ENCODE assay signal across 22 cellular contexts in the genomic region with DNA sequence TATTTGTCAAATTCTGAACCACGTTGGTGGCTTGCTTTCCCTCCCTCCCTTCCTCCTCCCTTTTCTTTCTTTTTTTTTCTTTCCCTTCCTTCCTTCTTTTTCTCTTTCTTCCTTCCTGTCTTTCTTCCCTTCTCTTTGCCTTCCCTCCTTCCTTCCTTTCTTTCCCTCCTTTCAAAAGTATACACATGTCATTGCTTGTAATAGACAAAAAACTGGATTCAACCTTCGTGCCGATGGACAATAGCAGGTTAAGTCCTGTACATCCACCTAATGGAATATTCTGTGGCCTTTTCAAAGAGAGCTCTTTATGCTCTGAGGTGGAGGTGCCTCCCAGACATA.
"Had no signal": no experiment of that assay in that cellular context is flagged by ENCODE, and none has a peak within 500 bp of the region (broad histone marks: within the 10 kb centered on the region; RNA-seq: fewer than 3 reads in every experiment).

No MANE protein-coding gene starts in this region.

- H3K4me3 ChIP-seq: heart right ventricle, ovary, psoas muscle, right atrium auricular region, tibial artery, uterus had no signal

- H3K27ac Mint-ChIP-seq: activated CD4-positive, alpha-beta memory T cell treated with anti-CD3 and anti-CD28 coated beads, Interleukin-2, amount 10 ng/mL, durations not matched to agents 7 days and 5 days; activated CD4-positive, alpha-beta T cell treated with anti-CD3 and anti-CD28 coated beads, Interleukin-2, amount 10 ng/mL, durations not matched to agents 24 days and 14 days; activated naive CD4-positive, alpha-beta T cell treated with anti-CD3 and anti-CD28 coated beads, Interleukin-2, amount 10 ng/mL, durations not matched to agents 7 days and 5 days; activated naive CD8-positive, alpha-beta T cell treated with anti-CD3 and anti-CD28 coated beads, Interleukin-2, amount 50 U/mL, for 24 hours; activated T-cell treated with anti-CD3 and anti-CD28 coated beads, Interleukin-2, amount 50 U/mL, for 72 hours; naive thymus-derived CD4-positive, alpha-beta T cell; stimulated activated naive CD8-positive, alpha-beta T cell treated with anti-CD3 and anti-CD28 coated beads, Interleukin-15, Interleukin-2, amounts not matched to agents 100 ng/mL and 50 ng/mL, for 24 hours; T-helper 17 cell had no signal

- H3K36me3 ChIP-seq: heart right ventricle, ovary, right atrium auricular region, tibial artery, uterus had no signal

- H3K27ac ChIP-seq: epithelial cell of prostate, heart right ventricle, ovary, psoas muscle, right atrium auricular region, tibial artery, uterus had no signal

- H3K4me1 ChIP-seq: heart right ventricle, psoas muscle, right atrium auricular region, uterus had no signal

- H3K36me3 Mint-ChIP-seq: activated naive CD4-positive, alpha-beta T cell treated with anti-CD3 and anti-CD28 coated beads, Interleukin-2, amount 10 ng/mL, durations not matched to agents 7 days and 5 days; naive thymus-derived CD4-positive, alpha-beta T cell had no signal

- DNase-seq: activated CD4-positive, alpha-beta memory T cell treated with anti-CD3 and anti-CD28 coated beads, Interleukin-2, amount 10 ng/mL, durations not matched to agents 7 days and 5 days; activated CD4-positive, alpha-beta T cell treated with anti-CD3 and anti-CD28 coated beads, Interleukin-2, amount 10 ng/mL, durations not matched to agents 24 days and 14 days; activated CD4-positive, CD25-positive, alpha-beta regulatory T cell; activated effector memory CD4-positive, alpha-beta T cell treated with Interleukin-2 at 50 U/mL for 16 hours; activated naive CD4-positive, alpha-beta T cell treated with anti-CD3 and anti-CD28 coated beads, Interleukin-2, amount 10 ng/mL, durations not matched to agents 7 days and 5 days; activated naive CD8-positive, alpha-beta T cell treated with anti-CD3 and anti-CD28 coated beads, Interleukin-2, amount 50 U/mL, for 24 hours; activated T-cell treated with anti-CD3 and anti-CD28 coated beads, Interleukin-2, amount 50 U/mL, for 72 hours; cerebellar nuclear complex; cortex of kidney; heart right ventricle; left colon; naive thymus-derived CD4-positive, alpha-beta T cell; ovary; psoas muscle; stimulated activated CD4-positive, alpha-beta T cell treated with anti-CD3 and anti-CD28 coated beads, Interleukin-1b, Interleukin-23, amount 100 ng/mL, for 48 hours; substantia nigra; T-helper 17 cell; tibial artery; uterus had no signal

- H3K9me3 Mint-ChIP-seq: activated CD4-positive, alpha-beta memory T cell treated with anti-CD3 and anti-CD28 coated beads, Interleukin-2, amount 10 ng/mL, durations not matched to agents 7 days and 5 days; activated CD4-positive, alpha-beta T cell treated with anti-CD3 and anti-CD28 coated beads, Interleukin-2, amount 10 ng/mL, durations not matched to agents 24 days and 14 days; activated naive CD4-positive, alpha-beta T cell treated with anti-CD3 and anti-CD28 coated beads, Interleukin-2, amount 10 ng/mL, durations not matched to agents 7 days and 5 days; activated naive CD8-positive, alpha-beta T cell treated with anti-CD3 and anti-CD28 coated beads, Interleukin-2, amount 50 U/mL, for 24 hours; activated T-cell treated with anti-CD3 and anti-CD28 coated beads, Interleukin-2, amount 50 U/mL, for 72 hours; stimulated activated naive CD8-positive, alpha-beta T cell treated with anti-CD3 and anti-CD28 coated beads, Interleukin-15, Interleukin-2, amounts not matched to agents 100 ng/mL and 50 ng/mL, for 24 hours had no signal

- H3K27me3 Mint-ChIP-seq: activated CD4-positive, alpha-beta T cell treated with anti-CD3 and anti-CD28 coated beads, Interleukin-2, amount 10 ng/mL, durations not matched to agents 24 days and 14 days had no signal

- H3K4me3 Mint-ChIP-seq: activated CD4-positive, alpha-beta memory T cell treated with anti-CD3 and anti-CD28 coated beads, Interleukin-2, amount 10 ng/mL, durations not matched to agents 7 days and 5 days; activated CD4-positive, alpha-beta T cell treated with anti-CD3 and anti-CD28 coated beads, Interleukin-2, amount 10 ng/mL, durations not matched to agents 24 days and 14 days; activated naive CD4-positive, alpha-beta T cell treated with anti-CD3 and anti-CD28 coated beads, Interleukin-2, amount 10 ng/mL, durations not matched to agents 7 days and 5 days; activated naive CD8-positive, alpha-beta T cell treated with anti-CD3 and anti-CD28 coated beads, Interleukin-2, amount 50 U/mL, for 24 hours; activated T-cell treated with anti-CD3 and anti-CD28 coated beads, Interleukin-2, amount 50 U/mL, for 72 hours; naive thymus-derived CD4-positive, alpha-beta T cell; stimulated activated naive CD8-positive, alpha-beta T cell treated with anti-CD3 and anti-CD28 coated beads, Interleukin-15, Interleukin-2, amounts not matched to agents 100 ng/mL and 50 ng/mL, for 24 hours; T-helper 17 cell had no signal

- H3K9me3 ChIP-seq: heart right ventricle, ovary, psoas muscle, right atrium auricular region, tibial artery, uterus had no signal

- H3K27me3 ChIP-seq: heart right ventricle, ovary, right atrium auricular region, tibial artery, uterus had no signal

- H3K4me1 Mint-ChIP-seq: activated CD4-positive, alpha-beta memory T cell treated with anti-CD3 and anti-CD28 coated beads, Interleukin-2, amount 10 ng/mL, durations not matched to agents 7 days and 5 days; activated CD4-positive, alpha-beta T cell treated with anti-CD3 and anti-CD28 coated beads, Interleukin-2, amount 10 ng/mL, durations not matched to agents 24 days and 14 days; activated naive CD4-positive, alpha-beta T cell treated with anti-CD3 and anti-CD28 coated beads, Interleukin-2, amount 10 ng/mL, durations not matched to agents 7 days and 5 days; activated naive CD8-positive, alpha-beta T cell treated with anti-CD3 and anti-CD28 coated beads, Interleukin-2, amount 50 U/mL, for 24 hours; naive thymus-derived CD4-positive, alpha-beta T cell had no signal
